ENCODE assay signal across 8 cellular contexts in the genomic region with DNA sequence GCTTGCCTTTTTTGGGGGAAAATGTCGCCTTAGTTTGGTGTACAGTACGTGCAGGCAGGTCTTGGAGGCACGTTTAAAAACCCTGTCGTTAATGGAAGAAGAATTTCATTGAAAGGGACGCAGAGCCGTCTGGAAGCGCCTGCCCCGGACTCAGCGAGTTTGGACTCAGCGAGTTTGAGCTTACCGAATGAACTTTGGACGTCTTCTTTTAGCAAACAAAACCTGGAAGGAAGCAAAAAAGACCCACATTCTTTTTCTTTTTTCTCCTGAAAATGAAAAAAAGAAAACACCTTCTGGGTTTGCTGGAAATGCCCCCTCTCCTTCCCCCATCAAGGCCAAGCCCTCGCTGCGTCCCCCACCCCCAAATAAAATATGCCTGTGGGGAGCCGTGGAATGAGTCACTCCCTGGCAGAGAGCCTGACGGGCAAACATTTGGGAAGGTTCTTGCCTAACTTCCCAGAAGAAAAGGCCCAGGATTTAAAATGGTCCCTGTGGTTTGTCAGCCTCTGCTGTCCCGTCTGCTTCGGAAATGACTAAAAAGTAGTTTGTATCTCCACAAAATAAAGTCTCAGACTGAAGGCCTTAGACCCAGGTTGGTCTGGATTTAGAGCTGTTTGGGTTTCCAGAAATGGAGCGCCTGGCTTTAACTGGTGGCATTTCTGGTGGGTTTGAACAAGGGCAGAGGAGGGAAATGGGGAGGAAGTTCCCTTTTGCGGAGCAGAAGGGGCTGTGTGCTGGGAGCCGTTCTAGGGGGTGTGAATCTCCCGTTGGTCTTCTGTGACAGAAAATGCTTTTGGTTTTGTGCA.
DNase-seq lines count a peak whose midpoint lies in the region; ATAC-seq lines count a peak whose summit lies in the region.

No MANE protein-coding gene starts in this region.

- peaks cover 0 to 11% (median 0%) of the 10 kb centered on the region in 5 donors for H3K36me3 ChIP-seq in subcutaneous abdominal adipose tissue (ENCODE audit: control insufficient read depth in 5 of 5, insufficient read depth in 5 of 5, low read length in 5 of 5)

- peak overlapping the region; percentile 81 to 97 (median 94) for H3K9ac ChIP-seq in subcutaneous abdominal adipose tissue (ENCODE audit: low read length in 5 of 5)

- no peaks in the 10 kb centered on the region for H3K27me3 ChIP-seq in subcutaneous abdominal adipose tissue (ENCODE audit: control insufficient read depth in 5 of 5, insufficient read depth in 4 of 5, low read length in 5 of 5)

- DNase-seq in GDM1 (lab: John Stamatoyannopoulos, UW) (peak; percentile 27), MV-4-11 (lab: John Stamatoyannopoulos, UW) (peak; percentile 61), T47D (ENCODE audit: low read depth in 1 of 2, low spot score in 1 of 2) (peak; percentile 83 to 94), left kidney (ENCODE audit: low read depth, low spot score) (peak; percentile 61), NCI-H524 (lab: John Stamatoyannopoulos, UW) (no peak)

- peak overlapping the region; percentile 98 for H3K27ac ChIP-seq in subcutaneous abdominal adipose tissue (ENCODE audit: low read depth, low read length)

- no peaks in the 10 kb centered on the region for H3K9me3 ChIP-seq in subcutaneous abdominal adipose tissue (ENCODE audit: control insufficient read depth in 5 of 5, low read length in 5 of 5)

- H3K4me3 ChIP-seq in subcutaneous abdominal adipose tissue (ENCODE audit: low read depth in 1 of 5, low read length in 5 of 5): peak overlapping the region; percentile 81 to 95 (median 93)

- in situ Hi-C loops in T47D (cut with HindIII; ENCODE audit: low pct_unique_long_range_greater_than_20kb, low sequenced_read_pairs): no loop called here

- peaks cover 14 to 71% (median 64%) of the 10 kb centered on the region in 5 donors for H3K4me1 ChIP-seq in subcutaneous abdominal adipose tissue (ENCODE audit: control insufficient read depth in 5 of 5, insufficient read depth in 5 of 5, low read length in 5 of 5)

- no peak for ATAC-seq in GM21737 (IDR thresholded peaks at IDR 0.05; ENCODE audit: unreplicated experiment)
- ATAC-seq in HG03460 (IDR thresholded peaks at IDR 0.05; ENCODE audit: unreplicated experiment): no peak

Comparison
In these comparisons a context has a peak if more than half of its experiments do, and no peak if none do; other contexts are left out.
1. DNase-seq: peak in GDM1 (single experiment), MV-4-11 (single experiment), T47D (2 of 2) and left kidney (single experiment); none in NCI-H524 (0 of 2).